In genomic region chr2:236105955-236106607, GRCh38 we compare ENCODE assay signal across 1 cellular context.
TF ChIP-seq lines count a peak whose summit lies in the region.

No MANE protein-coding gene starts in this region.

TF ChIP-seq in HepG2, 621 proteins besides CTCF, POLR2A, EP300 and RAD21 (continued from another document and continues in another):
- TF ChIP-seq HNF1A (IDR thresholded peaks at IDR 0.05; ENCODE audit: low read depth) = no peak
- peak; percentile 42; the same call in 1 of the 2 replicates for TF ChIP-seq HNF1A (CRISPR knock-in tag; IDR thresholded peaks at IDR 0.05; ENCODE audit: borderline replicate concordance)
- TF ChIP-seq, protein P1, sequence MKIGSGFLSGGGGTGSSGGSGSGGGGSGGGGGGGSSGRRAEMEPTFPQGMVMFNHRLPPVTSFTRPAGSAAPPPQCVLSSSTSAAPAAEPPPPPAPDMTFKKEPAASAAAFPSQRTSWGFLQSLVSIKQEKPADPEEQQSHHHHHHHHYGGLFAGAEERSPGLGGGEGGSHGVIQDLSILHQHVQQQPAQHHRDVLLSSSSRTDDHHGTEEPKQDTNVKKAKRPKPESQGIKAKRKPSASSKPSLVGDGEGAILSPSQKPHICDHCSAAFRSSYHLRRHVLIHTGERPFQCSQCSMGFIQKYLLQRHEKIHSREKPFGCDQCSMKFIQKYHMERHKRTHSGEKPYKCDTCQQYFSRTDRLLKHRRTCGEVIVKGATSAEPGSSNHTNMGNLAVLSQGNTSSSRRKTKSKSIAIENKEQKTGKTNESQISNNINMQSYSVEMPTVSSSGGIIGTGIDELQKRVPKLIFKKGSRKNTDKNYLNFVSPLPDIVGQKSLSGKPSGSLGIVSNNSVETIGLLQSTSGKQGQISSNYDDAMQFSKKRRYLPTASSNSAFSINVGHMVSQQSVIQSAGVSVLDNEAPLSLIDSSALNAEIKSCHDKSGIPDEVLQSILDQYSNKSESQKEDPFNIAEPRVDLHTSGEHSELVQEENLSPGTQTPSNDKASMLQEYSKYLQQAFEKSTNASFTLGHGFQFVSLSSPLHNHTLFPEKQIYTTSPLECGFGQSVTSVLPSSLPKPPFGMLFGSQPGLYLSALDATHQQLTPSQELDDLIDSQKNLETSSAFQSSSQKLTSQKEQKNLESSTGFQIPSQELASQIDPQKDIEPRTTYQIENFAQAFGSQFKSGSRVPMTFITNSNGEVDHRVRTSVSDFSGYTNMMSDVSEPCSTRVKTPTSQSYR (CRISPR knock-in tag; IDR thresholded peaks at IDR 0.05; ENCODE audit: borderline replicate concordance) = no peak
- TF ChIP-seq, protein P2, sequence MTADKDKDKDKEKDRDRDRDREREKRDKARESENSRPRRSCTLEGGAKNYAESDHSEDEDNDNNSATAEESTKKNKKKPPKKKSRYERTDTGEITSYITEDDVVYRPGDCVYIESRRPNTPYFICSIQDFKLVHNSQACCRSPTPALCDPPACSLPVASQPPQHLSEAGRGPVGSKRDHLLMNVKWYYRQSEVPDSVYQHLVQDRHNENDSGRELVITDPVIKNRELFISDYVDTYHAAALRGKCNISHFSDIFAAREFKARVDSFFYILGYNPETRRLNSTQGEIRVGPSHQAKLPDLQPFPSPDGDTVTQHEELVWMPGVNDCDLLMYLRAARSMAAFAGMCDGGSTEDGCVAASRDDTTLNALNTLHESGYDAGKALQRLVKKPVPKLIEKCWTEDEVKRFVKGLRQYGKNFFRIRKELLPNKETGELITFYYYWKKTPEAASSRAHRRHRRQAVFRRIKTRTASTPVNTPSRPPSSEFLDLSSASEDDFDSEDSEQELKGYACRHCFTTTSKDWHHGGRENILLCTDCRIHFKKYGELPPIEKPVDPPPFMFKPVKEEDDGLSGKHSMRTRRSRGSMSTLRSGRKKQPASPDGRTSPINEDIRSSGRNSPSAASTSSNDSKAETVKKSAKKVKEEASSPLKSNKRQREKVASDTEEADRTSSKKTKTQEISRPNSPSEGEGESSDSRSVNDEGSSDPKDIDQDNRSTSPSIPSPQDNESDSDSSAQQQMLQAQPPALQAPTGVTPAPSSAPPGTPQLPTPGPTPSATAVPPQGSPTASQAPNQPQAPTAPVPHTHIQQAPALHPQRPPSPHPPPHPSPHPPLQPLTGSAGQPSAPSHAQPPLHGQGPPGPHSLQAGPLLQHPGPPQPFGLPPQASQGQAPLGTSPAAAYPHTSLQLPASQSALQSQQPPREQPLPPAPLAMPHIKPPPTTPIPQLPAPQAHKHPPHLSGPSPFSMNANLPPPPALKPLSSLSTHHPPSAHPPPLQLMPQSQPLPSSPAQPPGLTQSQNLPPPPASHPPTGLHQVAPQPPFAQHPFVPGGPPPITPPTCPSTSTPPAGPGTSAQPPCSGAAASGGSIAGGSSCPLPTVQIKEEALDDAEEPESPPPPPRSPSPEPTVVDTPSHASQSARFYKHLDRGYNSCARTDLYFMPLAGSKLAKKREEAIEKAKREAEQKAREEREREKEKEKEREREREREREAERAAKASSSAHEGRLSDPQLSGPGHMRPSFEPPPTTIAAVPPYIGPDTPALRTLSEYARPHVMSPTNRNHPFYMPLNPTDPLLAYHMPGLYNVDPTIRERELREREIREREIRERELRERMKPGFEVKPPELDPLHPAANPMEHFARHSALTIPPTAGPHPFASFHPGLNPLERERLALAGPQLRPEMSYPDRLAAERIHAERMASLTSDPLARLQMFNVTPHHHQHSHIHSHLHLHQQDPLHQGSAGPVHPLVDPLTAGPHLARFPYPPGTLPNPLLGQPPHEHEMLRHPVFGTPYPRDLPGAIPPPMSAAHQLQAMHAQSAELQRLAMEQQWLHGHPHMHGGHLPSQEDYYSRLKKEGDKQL (CRISPR knock-in tag; IDR thresholded peaks at IDR 0.05; ENCODE audit: low read depth) = no peak
- TF ChIP-seq FOXA1 (IDR thresholded peaks at IDR 0.05) = no peak
- peak; percentile 75 for TF ChIP-seq FOXA1 (CRISPR knock-in tag; IDR thresholded peaks at IDR 0.05)
- TF ChIP-seq, protein P3, sequence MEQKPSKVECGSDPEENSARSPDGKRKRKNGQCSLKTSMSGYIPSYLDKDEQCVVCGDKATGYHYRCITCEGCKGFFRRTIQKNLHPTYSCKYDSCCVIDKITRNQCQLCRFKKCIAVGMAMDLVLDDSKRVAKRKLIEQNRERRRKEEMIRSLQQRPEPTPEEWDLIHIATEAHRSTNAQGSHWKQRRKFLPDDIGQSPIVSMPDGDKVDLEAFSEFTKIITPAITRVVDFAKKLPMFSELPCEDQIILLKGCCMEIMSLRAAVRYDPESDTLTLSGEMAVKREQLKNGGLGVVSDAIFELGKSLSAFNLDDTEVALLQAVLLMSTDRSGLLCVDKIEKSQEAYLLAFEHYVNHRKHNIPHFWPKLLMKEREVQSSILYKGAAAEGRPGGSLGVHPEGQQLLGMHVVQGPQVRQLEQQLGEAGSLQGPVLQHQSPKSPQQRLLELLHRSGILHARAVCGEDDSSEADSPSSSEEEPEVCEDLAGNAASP (CRISPR knock-in tag; IDR thresholded peaks at IDR 0.05; ENCODE audit: borderline replicate concordance) = peak; percentile 53; the same call in 1 of the 2 replicates
- TF ChIP-seq POGK (CRISPR knock-in tag; conservative IDR thresholded peaks at IDR 0.05) = no peak
- no peak for TF ChIP-seq ZNF768 (CRISPR knock-in tag; IDR thresholded peaks at IDR 0.05)
- TF ChIP-seq KLF9 (CRISPR knock-in tag; IDR thresholded peaks at IDR 0.05; ENCODE audit: low read depth) = no peak
- TF ChIP-seq SP2 (CRISPR knock-in tag; IDR thresholded peaks at IDR 0.05) = no peak
- TF ChIP-seq ZNF740 (CRISPR knock-in tag; IDR thresholded peaks at IDR 0.05) = no peak
- TF ChIP-seq FOXO1 (CRISPR knock-in tag; IDR thresholded peaks at IDR 0.05) = peak; percentile 68; the same call in 1 of the 2 replicates
- no peak for TF ChIP-seq ZFAT (CRISPR knock-in tag; conservative IDR thresholded peaks at IDR 0.05)
- TF ChIP-seq TEAD3 (CRISPR knock-in tag; optimal IDR thresholded peaks at IDR 0.05; ENCODE audit: borderline replicate concordance) = peak; percentile 95
- 0 out of 2 replicates have a peak, but pooled peaks have one; percentile 30 for TF ChIP-seq ZNF430 (CRISPR knock-in tag; IDR thresholded peaks at IDR 0.05)
- TF ChIP-seq ZNF484 (CRISPR knock-in tag; IDR thresholded peaks at IDR 0.05; ENCODE audit: borderline replicate concordance, low read depth) = no peak
- peak; percentile 64; the same call in 1 of the 2 replicates for TF ChIP-seq TBX2 (CRISPR knock-in tag; IDR thresholded peaks at IDR 0.05; ENCODE audit: borderline replicate concordance)
- peak; percentile 58; the same call in 1 of the 2 replicates for TF ChIP-seq ZNF614 (CRISPR knock-in tag; IDR thresholded peaks at IDR 0.05; ENCODE audit: borderline replicate concordance)
- no peak for TF ChIP-seq KLF13 (CRISPR knock-in tag; IDR thresholded peaks at IDR 0.05)
- peak; percentile 71; the same call in 1 of the 2 replicates for TF ChIP-seq RXRB (CRISPR knock-in tag; IDR thresholded peaks at IDR 0.05; ENCODE audit: borderline replicate concordance)
- TF ChIP-seq, protein P4, sequence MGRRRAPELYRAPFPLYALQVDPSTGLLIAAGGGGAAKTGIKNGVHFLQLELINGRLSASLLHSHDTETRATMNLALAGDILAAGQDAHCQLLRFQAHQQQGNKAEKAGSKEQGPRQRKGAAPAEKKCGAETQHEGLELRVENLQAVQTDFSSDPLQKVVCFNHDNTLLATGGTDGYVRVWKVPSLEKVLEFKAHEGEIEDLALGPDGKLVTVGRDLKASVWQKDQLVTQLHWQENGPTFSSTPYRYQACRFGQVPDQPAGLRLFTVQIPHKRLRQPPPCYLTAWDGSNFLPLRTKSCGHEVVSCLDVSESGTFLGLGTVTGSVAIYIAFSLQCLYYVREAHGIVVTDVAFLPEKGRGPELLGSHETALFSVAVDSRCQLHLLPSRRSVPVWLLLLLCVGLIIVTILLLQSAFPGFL (CRISPR knock-in tag; IDR thresholded peaks at IDR 0.05) = 0 out of 2 replicates have a peak, but pooled peaks have one; percentile 69
- no peak for TF ChIP-seq ZNF7 (CRISPR knock-in tag; IDR thresholded peaks at IDR 0.05)
- peak; percentile 80 for TF ChIP-seq TCF7 (IDR thresholded peaks at IDR 0.05; ENCODE audit: low read depth)
- TF ChIP-seq, protein P5, sequence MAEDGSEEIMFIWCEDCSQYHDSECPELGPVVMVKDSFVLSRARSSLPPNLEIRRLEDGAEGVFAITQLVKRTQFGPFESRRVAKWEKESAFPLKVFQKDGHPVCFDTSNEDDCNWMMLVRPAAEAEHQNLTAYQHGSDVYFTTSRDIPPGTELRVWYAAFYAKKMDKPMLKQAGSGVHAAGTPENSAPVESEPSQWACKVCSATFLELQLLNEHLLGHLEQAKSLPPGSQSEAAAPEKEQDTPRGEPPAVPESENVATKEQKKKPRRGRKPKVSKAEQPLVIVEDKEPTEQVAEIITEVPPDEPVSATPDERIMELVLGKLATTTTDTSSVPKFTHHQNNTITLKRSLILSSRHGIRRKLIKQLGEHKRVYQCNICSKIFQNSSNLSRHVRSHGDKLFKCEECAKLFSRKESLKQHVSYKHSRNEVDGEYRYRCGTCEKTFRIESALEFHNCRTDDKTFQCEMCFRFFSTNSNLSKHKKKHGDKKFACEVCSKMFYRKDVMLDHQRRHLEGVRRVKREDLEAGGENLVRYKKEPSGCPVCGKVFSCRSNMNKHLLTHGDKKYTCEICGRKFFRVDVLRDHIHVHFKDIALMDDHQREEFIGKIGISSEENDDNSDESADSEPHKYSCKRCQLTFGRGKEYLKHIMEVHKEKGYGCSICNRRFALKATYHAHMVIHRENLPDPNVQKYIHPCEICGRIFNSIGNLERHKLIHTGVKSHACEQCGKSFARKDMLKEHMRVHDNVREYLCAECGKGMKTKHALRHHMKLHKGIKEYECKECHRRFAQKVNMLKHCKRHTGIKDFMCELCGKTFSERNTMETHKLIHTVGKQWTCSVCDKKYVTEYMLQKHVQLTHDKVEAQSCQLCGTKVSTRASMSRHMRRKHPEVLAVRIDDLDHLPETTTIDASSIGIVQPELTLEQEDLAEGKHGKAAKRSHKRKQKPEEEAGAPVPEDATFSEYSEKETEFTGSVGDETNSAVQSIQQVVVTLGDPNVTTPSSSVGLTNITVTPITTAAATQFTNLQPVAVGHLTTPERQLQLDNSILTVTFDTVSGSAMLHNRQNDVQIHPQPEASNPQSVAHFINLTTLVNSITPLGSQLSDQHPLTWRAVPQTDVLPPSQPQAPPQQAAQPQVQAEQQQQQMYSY (CRISPR knock-in tag; IDR thresholded peaks at IDR 0.05) = no peak
- peak; percentile 49; the same call in 1 of the 2 replicates for TF ChIP-seq ZNF350 (CRISPR knock-in tag; IDR thresholded peaks at IDR 0.05; ENCODE audit: borderline replicate concordance, low read depth)
- TF ChIP-seq NFKBIZ (CRISPR knock-in tag; IDR thresholded peaks at IDR 0.05) = peak; percentile 42; the same call in 1 of the 2 replicates
- TF ChIP-seq ZNF160 (CRISPR knock-in tag; IDR thresholded peaks at IDR 0.05) = no peak
- TF ChIP-seq ZFY (CRISPR knock-in tag; IDR thresholded peaks at IDR 0.05) = 0 out of 2 replicates have a peak, but pooled peaks have one; percentile 25
- TF ChIP-seq, protein P6, sequence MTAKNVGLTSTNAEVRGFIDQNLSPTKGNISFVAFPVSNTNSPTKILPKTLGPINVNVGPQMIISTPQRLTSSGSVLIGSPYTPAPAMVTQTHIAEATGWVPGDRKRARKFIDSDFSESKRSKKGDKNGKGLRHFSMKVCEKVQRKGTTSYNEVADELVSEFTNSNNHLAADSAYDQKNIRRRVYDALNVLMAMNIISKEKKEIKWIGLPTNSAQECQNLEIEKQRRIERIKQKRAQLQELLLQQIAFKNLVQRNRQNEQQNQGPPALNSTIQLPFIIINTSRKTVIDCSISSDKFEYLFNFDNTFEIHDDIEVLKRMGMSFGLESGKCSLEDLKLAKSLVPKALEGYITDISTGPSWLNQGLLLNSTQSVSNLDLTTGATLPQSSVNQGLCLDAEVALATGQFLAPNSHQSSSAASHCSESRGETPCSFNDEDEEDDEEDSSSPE (CRISPR knock-in tag; IDR thresholded peaks at IDR 0.05) = no peak
- TF ChIP-seq, protein P7, sequence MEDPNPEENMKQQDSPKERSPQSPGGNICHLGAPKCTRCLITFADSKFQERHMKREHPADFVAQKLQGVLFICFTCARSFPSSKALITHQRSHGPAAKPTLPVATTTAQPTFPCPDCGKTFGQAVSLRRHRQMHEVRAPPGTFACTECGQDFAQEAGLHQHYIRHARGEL (CRISPR knock-in tag; IDR thresholded peaks at IDR 0.05) = no peak
- 0 out of 2 replicates have a peak, but pooled peaks have one; percentile 26 for TF ChIP-seq NR2F6 (IDR thresholded peaks at IDR 0.05)
- peak; percentile 67; the same call in 1 of the 2 replicates for TF ChIP-seq NR2F6 (CRISPR knock-in tag; IDR thresholded peaks at IDR 0.05)
- peak; percentile 55; the same call in 1 of the 2 replicates for TF ChIP-seq SP5 (CRISPR knock-in tag; IDR thresholded peaks at IDR 0.05; ENCODE audit: borderline replicate concordance, low read depth)
